In the genomic region with DNA sequence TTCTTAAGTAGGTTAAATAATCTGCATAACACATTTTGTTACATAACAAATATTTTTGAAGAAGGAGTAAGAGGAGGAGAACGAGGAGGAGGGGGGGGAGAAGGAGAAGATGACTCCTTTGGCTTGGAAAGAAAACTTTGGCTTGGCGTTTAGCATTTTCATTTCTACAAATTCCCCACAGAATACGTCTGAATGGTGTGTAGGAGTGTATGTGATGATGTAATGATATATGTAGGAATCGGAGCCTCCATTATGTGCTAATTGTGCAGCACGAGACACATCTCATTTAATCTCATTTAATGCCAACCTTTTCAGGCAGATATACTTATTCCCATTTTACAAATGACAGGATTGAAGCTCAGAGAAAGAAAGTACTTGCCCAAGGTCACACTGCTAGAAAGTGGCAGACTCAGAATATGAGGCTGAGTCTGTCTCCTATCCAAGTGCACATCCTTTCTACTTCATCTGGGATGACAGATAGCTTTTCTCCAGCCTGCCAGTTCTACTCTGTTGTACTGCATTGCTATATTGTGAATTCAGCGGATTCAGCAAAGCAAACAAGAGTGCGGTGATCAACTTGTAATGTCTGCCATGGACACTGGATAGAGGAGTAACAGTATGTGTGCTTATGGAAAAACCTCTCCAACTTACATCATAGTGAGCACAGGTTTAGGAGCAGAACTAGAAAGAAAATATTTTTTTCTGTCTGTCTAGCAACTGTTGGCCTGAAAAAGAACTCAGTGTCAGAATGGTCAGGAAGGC, we compare ENCODE assay signal across 1 cellular context.
TF ChIP-seq lines count a peak whose summit lies in the region.

No MANE protein-coding gene starts in this region.

TF ChIP-seq in HEK293, 187 proteins besides CTCF, POLR2A, EP300 and RAD21 (continues in another document):
- no peak for TF ChIP-seq ZNF354C (tag by site-specific recombination; IDR thresholded peaks at IDR 0.05; ENCODE audit: borderline replicate concordance, low read depth)
- TF ChIP-seq ZNF132 (tag by site-specific recombination; IDR thresholded peaks at IDR 0.05; ENCODE audit: borderline replicate concordance): no peak
- no peak for TF ChIP-seq ZNF747 (tag by site-specific recombination; IDR thresholded peaks at IDR 0.05)
- no peak for TF ChIP-seq ZNF514 (tag by site-specific recombination; IDR thresholded peaks at IDR 0.05)
- no peak for TF ChIP-seq ZXDB (tag by site-specific recombination; IDR thresholded peaks at IDR 0.05)
- TF ChIP-seq ZNF148 (tag by site-specific recombination; IDR thresholded peaks at IDR 0.05; ENCODE audit: borderline replicate concordance): no peak
- no peak for TF ChIP-seq ZEB2 (tag by site-specific recombination; IDR thresholded peaks at IDR 0.05)
- no peak for TF ChIP-seq KLF10 (tag by site-specific recombination; IDR thresholded peaks at IDR 0.05)
- TF ChIP-seq ZNF350 (tag by site-specific recombination; IDR thresholded peaks at IDR 0.05): no peak
- no peak for TF ChIP-seq ZNF223 (tag by site-specific recombination; IDR thresholded peaks at IDR 0.05)
- TF ChIP-seq ZNF48 (tag by site-specific recombination; IDR thresholded peaks at IDR 0.05): no peak
- TF ChIP-seq ZNF664 (tag by site-specific recombination; IDR thresholded peaks at IDR 0.05): peak; percentile 90
- TF ChIP-seq ZNF610 (tag by site-specific recombination; IDR thresholded peaks at IDR 0.05; ENCODE audit: borderline replicate concordance): no peak
- no peak for TF ChIP-seq ZNF561 (tag by site-specific recombination; IDR thresholded peaks at IDR 0.05; ENCODE audit: borderline replicate concordance)
- TF ChIP-seq SCRT1 (tag by site-specific recombination; IDR thresholded peaks at IDR 0.05; ENCODE audit: borderline replicate concordance): no peak
- TF ChIP-seq ZNF140 (tag by site-specific recombination; IDR thresholded peaks at IDR 0.05): no peak
- no peak for TF ChIP-seq ZSCAN4 (tag by site-specific recombination; IDR thresholded peaks at IDR 0.05)
- no peak for TF ChIP-seq TSHZ1 (tag by site-specific recombination; IDR thresholded peaks at IDR 0.05; ENCODE audit: borderline replicate concordance)
- TF ChIP-seq RBAK (tag by site-specific recombination; IDR thresholded peaks at IDR 0.05): no peak
- no peak for TF ChIP-seq ZNF112 (tag by site-specific recombination; IDR thresholded peaks at IDR 0.05)
- TF ChIP-seq ZNF146 (tag by site-specific recombination; IDR thresholded peaks at IDR 0.05): no peak
- no peak for TF ChIP-seq ZNF660 (tag by site-specific recombination; IDR thresholded peaks at IDR 0.05)
- TF ChIP-seq ZNF211 (tag by site-specific recombination; IDR thresholded peaks at IDR 0.05; ENCODE audit: low read depth): no peak
- no peak for TF ChIP-seq ZNF639 (tag by site-specific recombination; IDR thresholded peaks at IDR 0.05)
- TF ChIP-seq KLF17 (tag by site-specific recombination; IDR thresholded peaks at IDR 0.05): no peak
- no peak for TF ChIP-seq EGR2 (tag by site-specific recombination; IDR thresholded peaks at IDR 0.05; ENCODE audit: low read depth)
- TF ChIP-seq SETDB1 (IDR thresholded peaks at IDR 0.05; ENCODE audit: insufficient read length, low read length): peak; percentile 88
- TF ChIP-seq, protein P1, sequence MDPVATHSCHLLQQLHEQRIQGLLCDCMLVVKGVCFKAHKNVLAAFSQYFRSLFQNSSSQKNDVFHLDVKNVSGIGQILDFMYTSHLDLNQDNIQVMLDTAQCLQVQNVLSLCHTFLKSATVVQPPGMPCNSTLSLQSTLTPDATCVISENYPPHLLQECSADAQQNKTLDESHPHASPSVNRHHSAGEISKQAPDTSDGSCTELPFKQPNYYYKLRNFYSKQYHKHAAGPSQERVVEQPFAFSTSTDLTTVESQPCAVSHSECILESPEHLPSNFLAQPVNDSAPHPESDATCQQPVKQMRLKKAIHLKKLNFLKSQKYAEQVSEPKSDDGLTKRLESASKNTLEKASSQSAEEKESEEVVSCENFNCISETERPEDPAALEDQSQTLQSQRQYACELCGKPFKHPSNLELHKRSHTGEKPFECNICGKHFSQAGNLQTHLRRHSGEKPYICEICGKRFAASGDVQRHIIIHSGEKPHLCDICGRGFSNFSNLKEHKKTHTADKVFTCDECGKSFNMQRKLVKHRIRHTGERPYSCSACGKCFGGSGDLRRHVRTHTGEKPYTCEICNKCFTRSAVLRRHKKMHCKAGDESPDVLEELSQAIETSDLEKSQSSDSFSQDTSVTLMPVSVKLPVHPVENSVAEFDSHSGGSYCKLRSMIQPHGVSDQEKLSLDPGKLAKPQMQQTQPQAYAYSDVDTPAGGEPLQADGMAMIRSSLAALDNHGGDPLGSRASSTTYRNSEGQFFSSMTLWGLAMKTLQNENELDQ (tag by site-specific recombination; IDR thresholded peaks at IDR 0.05; ENCODE audit: low read depth): no peak
- no peak for TF ChIP-seq OSR2 (tag by site-specific recombination; IDR thresholded peaks at IDR 0.05)
- TF ChIP-seq KLF8 (tag by site-specific recombination; IDR thresholded peaks at IDR 0.05): no peak
- TF ChIP-seq ZNF830 (tag by site-specific recombination; IDR thresholded peaks at IDR 0.05; ENCODE audit: low read depth): no peak
- TF ChIP-seq ZNF133 (tag by site-specific recombination; IDR thresholded peaks at IDR 0.05): 0 out of 2 replicates have a peak, but pooled peaks have one; percentile 20
- TF ChIP-seq ZNF473 (tag by site-specific recombination; IDR thresholded peaks at IDR 0.05): no peak
- no peak for TF ChIP-seq ZNF10 (tag by site-specific recombination; IDR thresholded peaks at IDR 0.05)
- 0 out of 2 replicates have a peak, but pooled peaks have one; percentile 18 for TF ChIP-seq ZFHX2 (tag by site-specific recombination; conservative IDR thresholded peaks at IDR 0.05)
- TF ChIP-seq ZNF366 (tag by site-specific recombination; conservative IDR thresholded peaks at IDR 0.05): no peak
- no peak for TF ChIP-seq REST (tag by site-specific recombination; IDR thresholded peaks at IDR 0.05)
- TF ChIP-seq ZBTB17 (tag by site-specific recombination; IDR thresholded peaks at IDR 0.05): peak; percentile 81
- no peak for TF ChIP-seq ZBTB26 (tag by site-specific recombination; optimal IDR thresholded peaks at IDR 0.05)
- no peak for TF ChIP-seq ZNF335 (tag by site-specific recombination; conservative IDR thresholded peaks at IDR 0.05)
- peak; percentile 94 for TF ChIP-seq ZNF23 (tag by site-specific recombination; IDR thresholded peaks at IDR 0.05; ENCODE audit: borderline replicate concordance)
- TF ChIP-seq ZNF558 (tag by site-specific recombination; IDR thresholded peaks at IDR 0.05): no peak
